11 cellular contexts compared by ENCODE assay signal in genomic region chr2:206798009-206798408, GRCh38. TPM values are rescaled to one million over a fixed set of nuclear protein-coding genes. Genes with fewer than 3 reads are reported as not detected.
DNase-seq lines count a peak whose midpoint lies in the region; ATAC-seq, FAIRE-seq and TF ChIP-seq lines count a peak whose summit lies in the region.
"Had no signal": no experiment of that assay in that cellular context is flagged by ENCODE, and none has a peak within 500 bp of the region (broad histone marks: within the 10 kb centered on the region; RNA-seq: fewer than 3 reads in every experiment).

No MANE protein-coding gene starts in this region.

- intact Hi-C loops in right lobe of liver (cut with DNase I) (loop anchor here in 1 of 2 donors (10.0 kb wide), 1 partner anchor 677 kb away; no protein-coding TSS in a partner anchor), HepG2 (cut with micrococcal nuclease; ENCODE audit: unreplicated experiment) (no loop called here)

- H3K27me3 Mint-ChIP-seq in stimulated activated naive CD8-positive, alpha-beta T cell treated with anti-CD3 and anti-CD28 coated beads, Interleukin-15, amount 100 ng/mL, for 72 hours: no peaks in the 10 kb centered on the region
- H3K27me3 Mint-ChIP-seq in HFFc6 (ENCODE audit: insufficient read depth): no peaks in the 10 kb centered on the region

- H3K36me3 Mint-ChIP-seq in HFFc6 (ENCODE audit: low read depth): no peaks in the 10 kb centered on the region

- H3K27ac Mint-ChIP-seq in stimulated activated naive CD8-positive, alpha-beta T cell treated with anti-CD3 and anti-CD28 coated beads, Interleukin-15, amount 100 ng/mL, for 72 hours: peak overlapping the region in 1 of 2 donors; percentile 84
- no peak overlapping the region for H3K27ac Mint-ChIP-seq in HFFc6

- H3K4me1 ChIP-seq in right lobe of liver: no peaks in the 10 kb centered on the region
- H3K4me1 ChIP-seq in HepG2 (ENCODE audit: insufficient read depth, low read length): no peaks in the 10 kb centered on the region

- no peak overlapping the region for H3K4me2 ChIP-seq in HepG2 (ENCODE audit: low read depth, low read length)

- no TSS peak for BruUV-seq in HepG2 (replicated peaks; lab: Mats Ljungman, UMichigan)

- POLR2A ChIA-PET in HepG2 (lab: Yijun Ruan, JAX): no interaction called here

- CTCF ChIA-PET in HepG2 (lab: Yijun Ruan, JAX; ENCODE audit: low intra/inter-chr PET ratio, low total read pairs): no interaction called here

- peaks cover 28% of the 10 kb centered on the region for H3K4me1 Mint-ChIP-seq in stimulated activated naive CD8-positive, alpha-beta T cell treated with anti-CD3 and anti-CD28 coated beads, Interleukin-15, amount 100 ng/mL, for 72 hours
- peaks cover 8% of the 10 kb centered on the region for H3K4me1 Mint-ChIP-seq in HFFc6 (ENCODE audit: low read depth)

- TF ChIP-seq POLR2A in right lobe of liver (IDR thresholded peaks at IDR 0.05): no peak
- no peak for TF ChIP-seq POLR2A in HepG2 (IDR thresholded peaks at IDR 0.05; ENCODE audit: insufficient read depth in 1 of 2, low read depth in 2 of 2, low read length in 2 of 2)

- WGBS in right lobe of liver (ENCODE audit: insufficient coverage, low coverage, low lambda C conversion rate, missing lambda C conversion rate): 63% methylated on average over 5 of the region's 5 CpGs
- WGBS in HepG2 (ENCODE audit: low lambda C conversion rate): 95% methylated on average over 5 of the region's 5 CpGs

- H3K27me3 ChIP-seq in right lobe of liver (no peaks in the 10 kb centered on the region), HepG2 (ENCODE audit: control insufficient read depth in 1 of 2, insufficient read depth in 2 of 2, low read length in 2 of 2) (no peaks in the 10 kb centered on the region)

- H3K4me3 Mint-ChIP-seq in stimulated activated naive CD8-positive, alpha-beta T cell treated with anti-CD3 and anti-CD28 coated beads, Interleukin-15, amount 100 ng/mL, for 72 hours: no peak overlapping the region
- no peak overlapping the region for H3K4me3 Mint-ChIP-seq in HFFc6

- H3K9me3 Mint-ChIP-seq in stimulated activated naive CD8-positive, alpha-beta T cell treated with anti-CD3 and anti-CD28 coated beads, Interleukin-15, amount 100 ng/mL, for 72 hours: no peaks in the 10 kb centered on the region
- H3K9me3 Mint-ChIP-seq in HFFc6: no peaks in the 10 kb centered on the region

- peaks cover 0 to 13% (median 0%) of the 10 kb centered on the region in 4 donors for H3K36me3 ChIP-seq in right lobe of liver
- H3K36me3 ChIP-seq in HepG2 (replicated peaks in 1 of 2; ENCODE audit: control insufficient read depth in 1 of 2, insufficient read depth in 2 of 2, low read length in 2 of 2): peaks cover 0 to 3% of the 10 kb centered on the region in 2 experiments; a peak in 2 of 5 replicates

- no peak for TF ChIP-seq RAD21 in HepG2 (CRISPR knock-in tag; IDR thresholded peaks at IDR 0.05)

- H3K27ac ChIP-seq in right lobe of liver: no peak overlapping the region
- H3K27ac ChIP-seq in HepG2 (ENCODE audit: extremely low read length, insufficient read depth, low read length): no peak overlapping the region
- H3K27ac ChIP-seq: C4-2B, psoas muscle, RWPE1 had no signal

- H3K9ac ChIP-seq in HepG2 (ENCODE audit: insufficient read depth, low read depth, low read length): no peak overlapping the region

- no peaks in the 10 kb centered on the region for H3K79me2 ChIP-seq in HepG2 (ENCODE audit: insufficient read depth, low read length)

- no peak overlapping the region for H3K4me3 ChIP-seq in right lobe of liver
- no peak overlapping the region for H3K4me3 ChIP-seq in HepG2 (replicated peaks in 1 of 3; ENCODE audit: insufficient read depth in 1 of 3, low read depth in 2 of 3, low read length in 3 of 3)
- H3K4me3 ChIP-seq: psoas muscle had no signal

- H3K9me3 ChIP-seq in right lobe of liver (no peaks in the 10 kb centered on the region), HepG2 (ENCODE audit: low read length) (no peaks in the 10 kb centered on the region)
- H3K9me3 ChIP-seq: psoas muscle had no signal

- TF ChIP-seq EP300 in HepG2 (IDR thresholded peaks at IDR 0.05; ENCODE audit: low read depth in 2 of 2, low read length in 2 of 2) (no peak), HepG2 (CRISPR knock-in tag; IDR thresholded peaks at IDR 0.05; ENCODE audit: borderline replicate concordance) (no peak)

- TF ChIP-seq CTCF in right lobe of liver (IDR thresholded peaks at IDR 0.05): no peak
- TF ChIP-seq CTCF in HepG2 (CRISPR knock-in tag; IDR thresholded peaks at IDR 0.05): no peak
- no peak for TF ChIP-seq CTCF in HFFc6 (IDR thresholded peaks at IDR 0.05)

- DNase-seq in right lobe of liver (no peak), HepG2 (ENCODE audit: low spot score) (no peak), NOMO-1 (lab: John Stamatoyannopoulos, UW; ENCODE audit: unreplicated experiment in 2 of 2) (peak; percentile 68 to 88), HFFc6 (no peak), Kasumi-1 (lab: John Stamatoyannopoulos, UW) (no peak), SW 1271 (lab: John Stamatoyannopoulos, UW) (no peak)
- DNase-seq in stimulated activated naive CD8-positive, alpha-beta T cell treated with anti-CD3 and anti-CD28 coated beads, Interleukin-15, amount 100 ng/mL, for 72 hours: no peak

- FAIRE-seq in HepG2 (lab: Jason Lieb, UNC): no peak

- in situ Hi-C loops in HepG2 (cut with HindIII; ENCODE audit: extremely low pct_ligation_motif_present, low pct_unique_long_range_greater_than_20kb): no loop called here

- H2AFZ ChIP-seq in HepG2 (ENCODE audit: low read length): no peak overlapping the region

- peak; percentile 23 to 50 (median 39) for ATAC-seq in right lobe of liver
- ATAC-seq in HepG2: no peak
- ATAC-seq in HG02884 (IDR thresholded peaks at IDR 0.05; ENCODE audit: unreplicated experiment): peak; percentile 72
- ATAC-seq in stimulated activated naive CD8-positive, alpha-beta T cell treated with anti-CD3 and anti-CD28 coated beads, Interleukin-15, amount 100 ng/mL, for 72 hours: peak; percentile 57

- no peaks in the 10 kb centered on the region; the same call in 1 of the 2 replicates for H4K20me1 ChIP-seq in HepG2 (ENCODE audit: insufficient read depth, low read length)

TF ChIP-seq in HepG2, 621 proteins besides CTCF, POLR2A, EP300 and RAD21 (continues in another document):
- no peak for TF ChIP-seq NFIC (IDR thresholded peaks at IDR 0.05; ENCODE audit: low read length)
- no peak for TF ChIP-seq NR3C1 (CRISPR knock-in tag; IDR thresholded peaks at IDR 0.05)

RNA-seq across cellular contexts. Expression of gene FASTKD2, which starts 32.6 kb away (rescaled TPM):
- total RNA-seq in right lobe of liver (10 to 100 TPM; 13.5 to 29.1 (median 16.9) TPM), HepG2 (2016; rRNA removed; fragmentation: Illumina TruSeq; extraction: Trizol) (77.8 and 88.0 TPM in 2 replicates)
- 6.6 and 7.0 TPM in 2 replicates for total RNA-seq in HepG2 (2016; cell fraction: cytosol; rRNA removed; fragmentation: Illumina TruSeq; extraction: Trizol; ENCODE audit: low read depth)
- total RNA-seq in HepG2 (2016; cell fraction: insoluble cytoplasmic fraction; rRNA removed; fragmentation: Illumina TruSeq; extraction: Trizol): 80.0 and 96.1 TPM in 2 replicates
- 15.3 and 17.0 TPM in 2 replicates for total RNA-seq in HepG2 (2016; cell fraction: membrane; rRNA removed; fragmentation: Illumina TruSeq; extraction: Trizol)
- 62.6 and 69.2 TPM in 2 replicates for total RNA-seq in HepG2 (2016; cell fraction: nucleus; rRNA removed; fragmentation: Illumina TruSeq; extraction: Trizol)
- 34.9 and 41.1 TPM in 2 replicates for polyA plus RNA-seq in HepG2 (2011; rRNA removed)
- 20.1 and 29.6 TPM in 2 replicates for polyA plus RNA-seq in HepG2 (2011; cell fraction: cytosol; rRNA removed)
- 25.1 and 26.3 TPM in 2 replicates for polyA plus RNA-seq in HepG2 (2011; cell fraction: nucleus; rRNA removed)
- polyA plus RNA-seq in HepG2 (2012): 23.6 and 30.2 TPM in 2 replicates
- polyA plus RNA-seq in HepG2 (2016; cell fraction: cytosol; fragmentation: Illumina TruSeq; extraction: Trizol; ENCODE audit: low read depth): 2.6 and 2.9 TPM in 2 replicates
- 50.6 and 52.6 TPM in 2 replicates for polyA plus RNA-seq in HepG2 (2016; cell fraction: insoluble cytoplasmic fraction; fragmentation: Illumina TruSeq; extraction: Trizol; ENCODE audit: low read depth)
- polyA plus RNA-seq in HepG2 (2016; cell fraction: membrane; fragmentation: Illumina TruSeq; extraction: Trizol; ENCODE audit: low read depth): 4.7 and 5.5 TPM in 2 replicates
- polyA plus RNA-seq in HepG2 (2016; cell fraction: nucleus; fragmentation: Illumina TruSeq; extraction: Trizol; ENCODE audit: insufficient read depth, low read depth): 45.2 and 50.4 TPM in 2 replicates
- 21.8 and 23.8 TPM in 2 replicates for polyA minus RNA-seq in HepG2 (2011; rRNA and poly(A)+ RNA removed; ENCODE audit: low replicate concordance)
- polyA minus RNA-seq in HepG2 (2011; cell fraction: cytosol; rRNA and poly(A)+ RNA removed): 21.4 and 22.1 TPM in 2 replicates
- 83.3 and 85.7 TPM in 2 replicates for polyA minus RNA-seq in HepG2 (2011; cell fraction: nucleus; rRNA and poly(A)+ RNA removed)
- total RNA-seq in HFFc6 (2021; fragmentation: NEBNext Ultra II Directional; extraction: Animal tissue kit (Norgen Biotek cat#: 25700)): 10 to 100 TPM; 20.3 to 27.2 (median 25.4) TPM

RNA-seq across cellular contexts. Expression of gene MDH1B, which starts 32.9 kb away (rescaled TPM):
- total RNA-seq in right lobe of liver: under 1 TPM in 4 of 6 experiments, not detected in 2; 0.11 to 0.32 (median 0.18) TPM
- total RNA-seq in HepG2 (2016; rRNA removed; fragmentation: Illumina TruSeq; extraction: Trizol): 0.86 and 0.91 TPM in 2 replicates
- total RNA-seq in HepG2 (2016; cell fraction: cytosol; rRNA removed; fragmentation: Illumina TruSeq; extraction: Trizol; ENCODE audit: low read depth): 0.40 and 0.53 TPM in 2 replicates
- total RNA-seq in HepG2 (2016; cell fraction: insoluble cytoplasmic fraction; rRNA removed; fragmentation: Illumina TruSeq; extraction: Trizol): 0.82 and 1.1 TPM in 2 replicates
- 0.83 and 0.87 TPM in 2 replicates for total RNA-seq in HepG2 (2016; cell fraction: membrane; rRNA removed; fragmentation: Illumina TruSeq; extraction: Trizol)
- total RNA-seq in HepG2 (2016; cell fraction: nucleus; rRNA removed; fragmentation: Illumina TruSeq; extraction: Trizol): 0.75 and 0.99 TPM in 2 replicates
- polyA plus RNA-seq in HepG2 (2011; rRNA removed): 0.12 and 0.17 TPM in 2 replicates
- polyA plus RNA-seq in HepG2 (2011; cell fraction: cytosol; rRNA removed): 0.15 and 0.21 TPM in 2 replicates
- polyA plus RNA-seq in HepG2 (2011; cell fraction: nucleus; rRNA removed): 0.11 and 0.29 TPM in 2 replicates
- 0.41 and 0.60 TPM in 2 replicates for polyA plus RNA-seq in HepG2 (2012)
- polyA plus RNA-seq in HepG2 (2016; cell fraction: cytosol; fragmentation: Illumina TruSeq; extraction: Trizol; ENCODE audit: low read depth): 0.83 and 1.2 TPM in 2 replicates
- polyA plus RNA-seq in HepG2 (2016; cell fraction: insoluble cytoplasmic fraction; fragmentation: Illumina TruSeq; extraction: Trizol; ENCODE audit: low read depth): 0.97 and 0.99 TPM in 2 replicates
- 0.97 and 1.0 TPM in 2 replicates for polyA plus RNA-seq in HepG2 (2016; cell fraction: membrane; fragmentation: Illumina TruSeq; extraction: Trizol; ENCODE audit: low read depth)
- polyA plus RNA-seq in HepG2 (2016; cell fraction: nucleus; fragmentation: Illumina TruSeq; extraction: Trizol; ENCODE audit: insufficient read depth, low read depth): 0.60 and 0.85 TPM in 2 replicates
- 0.07 and 0.26 TPM in 2 replicates for polyA minus RNA-seq in HepG2 (2011; rRNA and poly(A)+ RNA removed; ENCODE audit: low replicate concordance)
- not detected in 2 replicates for polyA minus RNA-seq in HepG2 (2011; cell fraction: cytosol; rRNA and poly(A)+ RNA removed)
- polyA minus RNA-seq in HepG2 (2011; cell fraction: nucleus; rRNA and poly(A)+ RNA removed): 0.39 and 1.5 TPM in 2 replicates
- total RNA-seq in HFFc6 (2021; fragmentation: NEBNext Ultra II Directional; extraction: Animal tissue kit (Norgen Biotek cat#: 25700)): under 1 TPM in 5 of 6 experiments, not detected in 1; 0.07 to 0.68 (median 0.46) TPM

Comparison
In these comparisons a context has a peak if more than half of its experiments do, and no peak if none do; other contexts are left out.
1. DNase-seq: peak in NOMO-1 (2 of 2); none in right lobe of liver (0 of 3), HepG2 (single experiment), stimulated activated naive CD8-positive, alpha-beta T cell treated with anti-CD3 and anti-CD28 coated beads, Interleukin-15, amount 100 ng/mL, for 72 hours (0 of 2), HFFc6 (single experiment), Kasumi-1 (0 of 2) and SW 1271 (0 of 2).